Comparison of ENCODE assay signal across 20 cellular contexts in genomic region chr5:11878846-11879245, GRCh38. TPM values are rescaled to one million over a fixed set of nuclear protein-coding genes. Genes with fewer than 3 reads are reported as not detected.
DNase-seq lines count a peak whose midpoint lies in the region; ATAC-seq and TF ChIP-seq lines count a peak whose summit lies in the region.
"Had no signal": no experiment of that assay in that cellular context is flagged by ENCODE, and none has a peak within 500 bp of the region (broad histone marks: within the 10 kb centered on the region; RNA-seq: fewer than 3 reads in every experiment).

No MANE protein-coding gene starts in this region.

- no peaks in the 10 kb centered on the region for H4K20me1 ChIP-seq in PC-9 (ENCODE audit: insufficient read depth)

- no peak for ATAC-seq in HG03565 (IDR thresholded peaks at IDR 0.05; ENCODE audit: unreplicated experiment)
- no peak for ATAC-seq in GM19035 (IDR thresholded peaks at IDR 0.05; ENCODE audit: unreplicated experiment)
- ATAC-seq: left colon, Panc1 had no signal

- peaks cover 0 to 26% (median 8%) of the 10 kb centered on the region in 5 donors for H3K9me3 Mint-ChIP-seq in CD8-positive, alpha-beta memory T cell

- H3K4me1 ChIP-seq in PC-9 (replicated peaks; ENCODE audit: insufficient read depth), result no peaks in the 10 kb centered on the region
- no peaks in the 10 kb centered on the region for H3K4me1 ChIP-seq in CD8-positive, alpha-beta memory T cell (ENCODE audit: insufficient read depth, low read length)
- H3K4me1 ChIP-seq: Caco-2, HAP-1, spleen had no signal

- DNase-seq in NCI-H1105 treated with DMSO at 0.1 percent for 48 hours (lab: John Stamatoyannopoulos, UW), result peak; percentile 64
- DNase-seq in NCI-H446 (lab: John Stamatoyannopoulos, UW), result peak; percentile 86 to 89
- peak; percentile 84 for DNase-seq in cerebellar cortex (ENCODE audit: low spot score)
- DNase-seq in nucleus accumbens (lab: John Stamatoyannopoulos, UW), result peak in 48 of 56 donors; percentile 4 to 89 (median 51)
- DNase-seq in PC-9, result no peak
- DNase-seq in CD8-positive, alpha-beta memory T cell, result no peak
- DNase-seq: activated naive CD8-positive, alpha-beta T cell treated with anti-CD3 and anti-CD28 coated beads for 36 hours; Caco-2; dermis blood vessel endothelial cell; left colon; NCI-H146; NCI-H510A treated with DMSO at 0.1 percent for 48 hours; SK-N-SH; spleen had no signal

- no peak overlapping the region for H3K4me3 ChIP-seq in PC-9
- H3K4me3 ChIP-seq in CD8-positive, alpha-beta memory T cell (ENCODE audit: low read length), result no peak overlapping the region
- H3K4me3 ChIP-seq: HAP-1, spleen had no signal

- POLR2A ChIA-PET in PC-9 (lab: Charles Lee; ENCODE audit: unreplicated experiment), result no interaction called here
- POLR2A ChIA-PET in CD8-positive, alpha-beta memory T cell (lab: Charles Lee), result no interaction called here

- no peak overlapping the region for H3K27ac Mint-ChIP-seq in CD8-positive, alpha-beta memory T cell
- H3K27ac Mint-ChIP-seq: activated naive CD8-positive, alpha-beta T cell treated with anti-CD3 and anti-CD28 coated beads for 36 hours; mesothelial cell of epicardium had no signal

- H3K36me3 Mint-ChIP-seq in CD8-positive, alpha-beta memory T cell, result no peaks in the 10 kb centered on the region
- H3K36me3 Mint-ChIP-seq: activated naive CD8-positive, alpha-beta T cell treated with anti-CD3 and anti-CD28 coated beads for 36 hours; mesothelial cell of epicardium had no signal

- H3F3A ChIP-seq in PC-9 (ENCODE audit: insufficient read depth, low read depth), result no peaks in the 10 kb centered on the region

- no peaks in the 10 kb centered on the region for H3K27me3 Mint-ChIP-seq in CD8-positive, alpha-beta memory T cell
- H3K27me3 Mint-ChIP-seq: activated naive CD8-positive, alpha-beta T cell treated with anti-CD3 and anti-CD28 coated beads for 36 hours had no signal

- no peak overlapping the region for H2AFZ ChIP-seq in PC-9

- no peaks in the 10 kb centered on the region; the same call in 1 of the 2 replicates for H3K9me2 ChIP-seq in PC-9 (ENCODE audit: insufficient read depth)
- H3K9me2 ChIP-seq: SK-N-SH had no signal

- no peaks in the 10 kb centered on the region for H3K79me2 ChIP-seq in PC-9 (ENCODE audit: low read depth)

- intact Hi-C loops in PC-9 (cut with micrococcal nuclease; ENCODE audit: unreplicated experiment), result no loop called here

- CTCF ChIA-PET in PC-9 (lab: Charles Lee), result no interaction called here
- CTCF ChIA-PET in CD8-positive, alpha-beta memory T cell (lab: Charles Lee), result no interaction called here

- no peaks in the 10 kb centered on the region for H3K27me3 ChIP-seq in PC-9 (ENCODE audit: insufficient read depth, low read depth)
- H3K27me3 ChIP-seq in CD8-positive, alpha-beta memory T cell (ENCODE audit: insufficient read depth, low read length, poor library complexity, severe bottlenecking), result no peaks in the 10 kb centered on the region
- H3K27me3 ChIP-seq: spleen had no signal

- no peaks in the 10 kb centered on the region for H3K36me3 ChIP-seq in PC-9 (ENCODE audit: low read depth)
- H3K36me3 ChIP-seq in CD8-positive, alpha-beta memory T cell (ENCODE audit: insufficient read depth, low read length), result no peaks in the 10 kb centered on the region
- H3K36me3 ChIP-seq: HAP-1, spleen had no signal

- H3K4me2 ChIP-seq in PC-9, result no peak overlapping the region
- H3K4me2 ChIP-seq: SK-N-SH had no signal

- no TSS peak for BruUV-seq in PC-9 (replicated peaks; lab: Mats Ljungman, UMichigan)

- no peak for TF ChIP-seq CTCF in PC-9 (conservative IDR thresholded peaks at IDR 0.05)

- 0 out of 2 replicates have a peak, but pooled peaks cover 4% of the 10 kb centered on the region for H3K9me3 ChIP-seq in PC-9 (ENCODE audit: insufficient read depth, low read depth)
- no peaks in the 10 kb centered on the region for H3K9me3 ChIP-seq in CD8-positive, alpha-beta memory T cell (ENCODE audit: low read length)
- H3K9me3 ChIP-seq: Caco-2, SK-N-SH had no signal

- H3K4me1 Mint-ChIP-seq in CD8-positive, alpha-beta memory T cell, result no peaks in the 10 kb centered on the region
- H3K4me1 Mint-ChIP-seq: activated naive CD8-positive, alpha-beta T cell treated with anti-CD3 and anti-CD28 coated beads for 36 hours; mesothelial cell of epicardium had no signal

- no peak overlapping the region for H3K27ac ChIP-seq in PC-9
- H3K27ac ChIP-seq in CD8-positive, alpha-beta memory T cell (ENCODE audit: low read depth, low read length), result no peak overlapping the region
- H3K27ac ChIP-seq: HL-60, spleen had no signal

- no peak overlapping the region for H3K4me3 Mint-ChIP-seq in CD8-positive, alpha-beta memory T cell
- H3K4me3 Mint-ChIP-seq: activated naive CD8-positive, alpha-beta T cell treated with anti-CD3 and anti-CD28 coated beads for 36 hours; mesothelial cell of epicardium had no signal

RNA-seq across cellular contexts. Expression of gene CTNND2, which starts 25.4 kb away (rescaled TPM):
- total RNA-seq in PC-9 (2021), result not detected in 2 replicates
- not detected for total RNA-seq in CD8-positive, alpha-beta memory T cell
- not detected for polyA plus RNA-seq in CD8-positive, alpha-beta memory T cell
- total RNA-seq: activated naive CD8-positive, alpha-beta T cell treated with anti-CD3 and anti-CD28 coated beads for 36 hours; dermis blood vessel endothelial cell had no signal
- polyA plus RNA-seq: SK-N-SH had no signal

Comparison
In these comparisons a context has a peak if more than half of its experiments do, and no peak if none do; other contexts are left out.
1. DNase-seq: peak in NCI-H1105 treated with DMSO at 0.1 percent for 48 hours (single experiment), NCI-H446 (2 of 2), cerebellar cortex (single experiment) and nucleus accumbens (48 of 56); none in PC-9 (0 of 2) and CD8-positive, alpha-beta memory T cell (0 of 5).